2 cellular contexts compared by ENCODE assay signal in the genomic region with DNA sequence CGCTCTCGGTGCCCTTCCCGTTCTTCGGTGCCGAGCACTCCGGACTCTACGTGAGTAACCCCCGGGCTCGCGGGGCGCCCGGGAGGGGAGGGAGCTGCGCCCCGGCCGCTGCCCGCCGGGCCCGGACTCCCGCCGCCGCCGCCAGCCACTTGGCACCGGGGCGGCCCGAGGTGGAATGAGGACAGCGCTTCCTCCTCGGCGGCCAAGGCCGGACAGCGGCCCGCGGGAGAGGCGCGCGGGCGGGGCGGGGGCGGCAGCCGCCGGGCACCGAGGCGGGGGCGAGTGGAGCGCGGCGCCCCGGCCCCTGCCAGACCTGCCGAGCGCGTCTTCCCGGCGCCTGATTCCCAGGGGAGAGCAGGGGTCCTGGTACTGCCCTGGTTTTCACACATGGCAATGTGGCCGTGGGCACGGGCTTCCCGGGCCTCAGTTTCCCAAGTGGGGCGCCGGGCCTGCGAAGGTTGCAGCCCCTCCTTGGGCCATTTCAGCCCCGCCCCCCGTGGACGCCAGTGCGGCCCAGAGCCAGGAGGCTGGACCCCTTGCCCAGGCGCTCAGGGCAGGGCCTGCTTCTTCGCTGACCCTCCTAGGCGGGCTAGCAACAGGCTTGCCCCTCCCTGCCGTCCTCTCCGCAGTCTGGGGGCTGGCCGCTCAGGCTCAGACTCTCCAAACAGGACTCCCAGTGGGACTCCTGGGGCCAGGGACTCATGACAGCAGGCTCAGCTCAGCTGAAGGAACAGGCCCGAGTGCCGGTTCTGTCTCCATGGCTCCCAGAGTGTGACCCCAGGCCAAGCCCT.
A peak's percentile ranks its signal among the peaks of the same experiment; 100 is the strongest.
TF ChIP-seq lines count a peak whose summit lies in the region.

No MANE protein-coding gene starts in this region.

TF ChIP-seq in A549, 52 proteins besides CTCF, POLR2A, EP300 and RAD21:
- TF ChIP-seq ZNF302 (CRISPR knock-in tag; IDR thresholded peaks at IDR 0.05) (no peak), CBX2 (IDR thresholded peaks at IDR 0.05; ENCODE audit: borderline replicate concordance, low read depth) (no peak), HDAC2 (IDR thresholded peaks at IDR 0.05) (no peak), JUNB (IDR thresholded peaks at IDR 0.05) (no peak), MAFK (IDR thresholded peaks at IDR 0.05; ENCODE audit: partially characterized antibody) (no peak), RFX5 (IDR thresholded peaks at IDR 0.05) (no peak), RARB (CRISPR knock-in tag; IDR thresholded peaks at IDR 0.05) (no peak), HOXB5 (CRISPR knock-in tag; IDR thresholded peaks at IDR 0.05) (no peak), FOXS1 (CRISPR knock-in tag; IDR thresholded peaks at IDR 0.05) (no peak), ZFP36 (IDR thresholded peaks at IDR 0.05; ENCODE audit: borderline replicate concordance, partially characterized antibody) (no peak), MYC (IDR thresholded peaks at IDR 0.05; ENCODE audit: borderline replicate concordance, low read length) (no peak), CEBPB (IDR thresholded peaks at IDR 0.05) (no peak), EHMT2 (IDR thresholded peaks at IDR 0.05; ENCODE audit: low read depth) (no peak)
- TF ChIP-seq, protein P1, sequence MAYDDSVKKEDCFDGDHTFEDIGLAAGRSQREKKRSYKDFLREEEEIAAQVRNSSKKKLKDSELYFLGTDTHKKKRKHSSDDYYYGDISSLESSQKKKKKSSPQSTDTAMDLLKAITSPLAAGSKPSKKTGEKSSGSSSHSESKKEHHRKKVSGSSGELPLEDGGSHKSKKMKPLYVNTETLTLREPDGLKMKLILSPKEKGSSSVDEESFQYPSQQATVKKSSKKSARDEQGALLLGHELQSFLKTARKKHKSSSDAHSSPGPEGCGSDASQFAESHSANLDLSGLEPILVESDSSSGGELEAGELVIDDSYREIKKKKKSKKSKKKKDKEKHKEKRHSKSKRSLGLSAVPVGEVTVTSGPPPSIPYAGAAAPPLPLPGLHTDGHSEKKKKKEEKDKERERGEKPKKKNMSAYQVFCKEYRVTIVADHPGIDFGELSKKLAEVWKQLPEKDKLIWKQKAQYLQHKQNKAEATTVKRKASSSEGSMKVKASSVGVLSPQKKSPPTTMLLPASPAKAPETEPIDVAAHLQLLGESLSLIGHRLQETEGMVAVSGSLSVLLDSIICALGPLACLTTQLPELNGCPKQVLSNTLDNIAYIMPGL (CRISPR knock-in tag; IDR thresholded peaks at IDR 0.05; ENCODE audit: borderline replicate concordance) = no peak
- TF ChIP-seq, protein P2, sequence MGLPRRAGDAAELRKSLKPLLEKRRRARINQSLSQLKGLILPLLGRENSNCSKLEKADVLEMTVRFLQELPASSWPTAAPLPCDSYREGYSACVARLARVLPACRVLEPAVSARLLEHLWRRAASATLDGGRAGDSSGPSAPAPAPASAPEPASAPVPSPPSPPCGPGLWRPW (IDR thresholded peaks at IDR 0.05) = no peak
- TF ChIP-seq, protein P3, sequence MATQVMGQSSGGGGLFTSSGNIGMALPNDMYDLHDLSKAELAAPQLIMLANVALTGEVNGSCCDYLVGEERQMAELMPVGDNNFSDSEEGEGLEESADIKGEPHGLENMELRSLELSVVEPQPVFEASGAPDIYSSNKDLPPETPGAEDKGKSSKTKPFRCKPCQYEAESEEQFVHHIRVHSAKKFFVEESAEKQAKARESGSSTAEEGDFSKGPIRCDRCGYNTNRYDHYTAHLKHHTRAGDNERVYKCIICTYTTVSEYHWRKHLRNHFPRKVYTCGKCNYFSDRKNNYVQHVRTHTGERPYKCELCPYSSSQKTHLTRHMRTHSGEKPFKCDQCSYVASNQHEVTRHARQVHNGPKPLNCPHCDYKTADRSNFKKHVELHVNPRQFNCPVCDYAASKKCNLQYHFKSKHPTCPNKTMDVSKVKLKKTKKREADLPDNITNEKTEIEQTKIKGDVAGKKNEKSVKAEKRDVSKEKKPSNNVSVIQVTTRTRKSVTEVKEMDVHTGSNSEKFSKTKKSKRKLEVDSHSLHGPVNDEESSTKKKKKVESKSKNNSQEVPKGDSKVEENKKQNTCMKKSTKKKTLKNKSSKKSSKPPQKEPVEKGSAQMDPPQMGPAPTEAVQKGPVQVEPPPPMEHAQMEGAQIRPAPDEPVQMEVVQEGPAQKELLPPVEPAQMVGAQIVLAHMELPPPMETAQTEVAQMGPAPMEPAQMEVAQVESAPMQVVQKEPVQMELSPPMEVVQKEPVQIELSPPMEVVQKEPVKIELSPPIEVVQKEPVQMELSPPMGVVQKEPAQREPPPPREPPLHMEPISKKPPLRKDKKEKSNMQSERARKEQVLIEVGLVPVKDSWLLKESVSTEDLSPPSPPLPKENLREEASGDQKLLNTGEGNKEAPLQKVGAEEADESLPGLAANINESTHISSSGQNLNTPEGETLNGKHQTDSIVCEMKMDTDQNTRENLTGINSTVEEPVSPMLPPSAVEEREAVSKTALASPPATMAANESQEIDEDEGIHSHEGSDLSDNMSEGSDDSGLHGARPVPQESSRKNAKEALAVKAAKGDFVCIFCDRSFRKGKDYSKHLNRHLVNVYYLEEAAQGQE (IDR thresholded peaks at IDR 0.05) = no peak
TF ChIP-seq in A549: peak in this region for 0.

TF ChIP-seq in H1, 55 proteins besides CTCF, POLR2A, EP300 and RAD21:
- TF ChIP-seq POU5F1 (IDR thresholded peaks at IDR 0.05; ENCODE audit: low read depth, low read length) (no peak), NRF1 (IDR thresholded peaks at IDR 0.05; ENCODE audit: low read depth, low read length) (no peak), KDM4A (IDR thresholded peaks at IDR 0.05; ENCODE audit: low read depth, low read length, severe bottlenecking) (peak; percentile 19), PHF8 (conservative IDR thresholded peaks at IDR 0.05; ENCODE audit: low read depth, low read length) (peak; percentile 42; the same call in 1 of the 2 replicates), TAF1 (IDR thresholded peaks at IDR 0.05; ENCODE audit: low read depth, low read length) (no peak), CBX5 (IDR thresholded peaks at IDR 0.05; ENCODE audit: low read depth, low read length) (no peak), SUZ12 (IDR thresholded peaks at IDR 0.05; ENCODE audit: low read length) (peak; percentile 38; the same call in 1 of the 2 replicates), EZH2 (IDR thresholded peaks at IDR 0.05; ENCODE audit: low read depth, low read length, severe bottlenecking) (peak; percentile 32), KDM5A (IDR thresholded peaks at IDR 0.05; ENCODE audit: low read length) (no peak), HDAC2 (IDR thresholded peaks at IDR 0.05; ENCODE audit: borderline replicate concordance in 1 of 2, low read depth in 2 of 2, low read length in 2 of 2) (no peak), RNF2 (IDR thresholded peaks at IDR 0.05; ENCODE audit: borderline replicate concordance, low read depth, low read length, missing control alignments, poor library complexity, severe bottlenecking) (no peak), EGR1 (IDR thresholded peaks at IDR 0.05; ENCODE audit: borderline replicate concordance, low read depth, low read length) (no peak), RBBP5 (IDR thresholded peaks at IDR 0.05; ENCODE audit: borderline replicate concordance, low read depth, low read length) (no peak)
TF ChIP-seq in H1: peak in this region for 4.
